ENCODE assay signal across 8 cellular contexts in genomic region chr10:50275650-50276235, GRCh38. TPM values are rescaled to one million over a fixed set of nuclear protein-coding genes. Genes with fewer than 3 reads are reported as not detected.
DNase-seq lines count a peak whose midpoint lies in the region; ATAC-seq and TF ChIP-seq lines count a peak whose summit lies in the region.

No MANE protein-coding gene starts in this region.

- CTCF ChIA-PET in BJ (lab: Yijun Ruan, JAX): interaction anchor here (0.5 to 3.4 kb wide), 12 partner anchors 10 to 259 kb away, joined by 3 to 13 read pairs (median 4); no protein-coding TSS in a partner anchor

- ATAC-seq in GM18868 (IDR thresholded peaks at IDR 0.05; ENCODE audit: unreplicated experiment) (peak; percentile 77), GM21526 (IDR thresholded peaks at IDR 0.05; ENCODE audit: low FRiP score, unreplicated experiment) (no peak)

- intact Hi-C loops in esophagus squamous epithelium (cut with DNase I): no loop called here

- no peaks in the 10 kb centered on the region for H3K4me1 ChIP-seq in esophagus squamous epithelium

- WGBS in esophagus squamous epithelium, 2 donors: 48 to 51% methylated on average over 3 of the region's 3 CpGs

- TF ChIP-seq POLR2A in esophagus squamous epithelium (IDR thresholded peaks at IDR 0.05): no peak

- H3K36me3 ChIP-seq in BJ (ENCODE audit: control insufficient read depth, insufficient read depth, low read length) (no peaks in the 10 kb centered on the region), WERI-Rb-1 (no peaks in the 10 kb centered on the region), esophagus squamous epithelium (no peaks in the 10 kb centered on the region)

- H3K4me3 ChIP-seq in BJ (ENCODE audit: low read depth, low read length) (no peak overlapping the region), WERI-Rb-1 (ENCODE audit: low read depth, low read length) (no peak overlapping the region), esophagus squamous epithelium (no peak overlapping the region)

- TF ChIP-seq CTCF in BJ (IDR thresholded peaks at IDR 0.05; ENCODE audit: insufficient read depth, low read depth, low read length): peak; percentile 62
- TF ChIP-seq CTCF in WERI-Rb-1 (IDR thresholded peaks at IDR 0.05; ENCODE audit: low read depth, low read length): peak; percentile 46
- TF ChIP-seq CTCF in esophagus squamous epithelium (IDR thresholded peaks at IDR 0.05): peak in 5 of 6 experiments; percentile 26 to 55 (median 42)

- H3K27ac ChIP-seq in WERI-Rb-1 (no peak overlapping the region), esophagus squamous epithelium (no peak overlapping the region)

- H3K27me3 ChIP-seq in BJ (ENCODE audit: control insufficient read depth, insufficient read depth, low read length): peaks cover 2% of the 10 kb centered on the region; the same call in 1 of the 2 replicates
- H3K27me3 ChIP-seq in WERI-Rb-1 (ENCODE audit: insufficient read depth, low read depth, severe bottlenecking): peaks cover 3% of the 10 kb centered on the region
- peaks cover 0 to 9% (median 0%) of the 10 kb centered on the region in 4 donors for H3K27me3 ChIP-seq in esophagus squamous epithelium

- DNase-seq in BJ (ENCODE audit: low read depth) (no peak), HPDE6-E6E7 (ENCODE audit: extremely low spot score) (peak; percentile 34), WERI-Rb-1 (peak; percentile 23), esophagus squamous epithelium (lab: John Stamatoyannopoulos, UW) (no peak), pons (ENCODE audit: low spot score) (peak; percentile 64), NCI-H1694 treated with DMSO at 0.1 percent for 48 hours (lab: John Stamatoyannopoulos, UW) (no peak)

- H3K9me3 ChIP-seq in WERI-Rb-1 (ENCODE audit: severe bottlenecking) (no peaks in the 10 kb centered on the region), esophagus squamous epithelium (no peaks in the 10 kb centered on the region)

- POLR2A ChIA-PET in BJ (lab: Charles Lee): no interaction called here

RNA-seq across cellular contexts. Expression of gene ASAH2, which starts 24.4 kb away (rescaled TPM):
- polyA plus RNA-seq in BJ (2011; rRNA removed): 0.32 and 2.5 TPM in 2 replicates
- polyA minus RNA-seq in BJ (2011; rRNA and poly(A)+ RNA removed): 1.6 and 2.8 TPM in 2 replicates
- 1 to 10 TPM in 1 of 4 donors, under 1 TPM in 3; 0.32 to 5.9 (median 0.54) TPM for total RNA-seq in esophagus squamous epithelium

Comparison
In these comparisons a context has a peak if more than half of its experiments do, and no peak if none do; other contexts are left out.
1. DNase-seq: peak in HPDE6-E6E7 (single experiment), WERI-Rb-1 (single experiment) and pons (single experiment); none in BJ (single experiment), esophagus squamous epithelium (single experiment) and NCI-H1694 treated with DMSO at 0.1 percent for 48 hours (single experiment).
2. Peak in every context shown above with its lines, with median percentiles within 50 percentile points of each other: CTCF ChIP-seq.